ENCODE assay signal across 1 cellular context in genomic region chr15:70761931-70762468, GRCh38.
A peak's percentile ranks its signal among the peaks of the same experiment; 100 is the strongest.
TF ChIP-seq lines count a peak whose summit lies in the region.

No MANE protein-coding gene starts in this region.

TF ChIP-seq in HEK293, 187 proteins besides CTCF, POLR2A, EP300 and RAD21 (continued from another document):
- TF ChIP-seq, protein P1, sequence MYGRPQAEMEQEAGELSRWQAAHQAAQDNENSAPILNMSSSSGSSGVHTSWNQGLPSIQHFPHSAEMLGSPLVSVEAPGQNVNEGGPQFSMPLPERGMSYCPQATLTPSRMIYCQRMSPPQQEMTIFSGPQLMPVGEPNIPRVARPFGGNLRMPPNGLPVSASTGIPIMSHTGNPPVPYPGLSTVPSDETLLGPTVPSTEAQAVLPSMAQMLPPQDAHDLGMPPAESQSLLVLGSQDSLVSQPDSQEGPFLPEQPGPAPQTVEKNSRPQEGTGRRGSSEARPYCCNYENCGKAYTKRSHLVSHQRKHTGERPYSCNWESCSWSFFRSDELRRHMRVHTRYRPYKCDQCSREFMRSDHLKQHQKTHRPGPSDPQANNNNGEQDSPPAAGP (tag by site-specific recombination; IDR thresholded peaks at IDR 0.05) = no peak
- TF ChIP-seq ZNF202 (tag by site-specific recombination; IDR thresholded peaks at IDR 0.05; ENCODE audit: borderline replicate concordance) (no peak), ZNF558 (tag by site-specific recombination; IDR thresholded peaks at IDR 0.05) (peak; percentile 57; the same call in 1 of the 2 replicates), ZNF596 (tag by site-specific recombination; IDR thresholded peaks at IDR 0.05) (no peak), AEBP2 (tag by site-specific recombination; IDR thresholded peaks at IDR 0.05; ENCODE audit: borderline replicate concordance) (no peak), ZNF404 (tag by site-specific recombination; IDR thresholded peaks at IDR 0.05) (no peak), ZNF239 (tag by site-specific recombination; IDR thresholded peaks at IDR 0.05) (no peak), ZNF26 (tag by site-specific recombination; IDR thresholded peaks at IDR 0.05) (no peak), ZNF132 (tag by site-specific recombination; IDR thresholded peaks at IDR 0.05; ENCODE audit: borderline replicate concordance) (no peak), ZNF398 (tag by site-specific recombination; IDR thresholded peaks at IDR 0.05) (no peak), MZF1 (tag by site-specific recombination; IDR thresholded peaks at IDR 0.05; ENCODE audit: borderline replicate concordance) (no peak), ZNF24 (tag by site-specific recombination; IDR thresholded peaks at IDR 0.05) (no peak), ZNF140 (tag by site-specific recombination; IDR thresholded peaks at IDR 0.05) (no peak), ZNF133 (tag by site-specific recombination; IDR thresholded peaks at IDR 0.05) (no peak), ZNF302 (tag by site-specific recombination; IDR thresholded peaks at IDR 0.05; ENCODE audit: low read depth) (no peak), ZBTB21 (tag by site-specific recombination; IDR thresholded peaks at IDR 0.05) (peak; percentile 73), ZNF560 (tag by site-specific recombination; IDR thresholded peaks at IDR 0.05; ENCODE audit: borderline replicate concordance) (no peak), ZNF704 (tag by site-specific recombination; IDR thresholded peaks at IDR 0.05) (no peak), ZNF366 (tag by site-specific recombination; conservative IDR thresholded peaks at IDR 0.05) (peak; percentile 23; the same call in 1 of the 2 replicates), ZNF416 (tag by site-specific recombination; IDR thresholded peaks at IDR 0.05) (no peak), ZNF707 (tag by site-specific recombination; IDR thresholded peaks at IDR 0.05) (no peak), SP3 (tag by site-specific recombination; IDR thresholded peaks at IDR 0.05) (no peak), ZNF510 (tag by site-specific recombination; IDR thresholded peaks at IDR 0.05; ENCODE audit: insufficient replicate concordance) (peak; percentile 4), MYNN (tag by site-specific recombination; IDR thresholded peaks at IDR 0.05; ENCODE audit: borderline replicate concordance) (no peak), ZNF654 (tag by site-specific recombination; IDR thresholded peaks at IDR 0.05; ENCODE audit: low read depth) (no peak), ZNF350 (tag by site-specific recombination; IDR thresholded peaks at IDR 0.05) (no peak), ZNF266 (tag by site-specific recombination; IDR thresholded peaks at IDR 0.05; ENCODE audit: low read depth) (no peak), ZNF221 (tag by site-specific recombination; IDR thresholded peaks at IDR 0.05; ENCODE audit: borderline replicate concordance) (no peak), SALL2 (tag by site-specific recombination; IDR thresholded peaks at IDR 0.05; ENCODE audit: borderline replicate concordance) (no peak)
- TF ChIP-seq, protein P2, sequence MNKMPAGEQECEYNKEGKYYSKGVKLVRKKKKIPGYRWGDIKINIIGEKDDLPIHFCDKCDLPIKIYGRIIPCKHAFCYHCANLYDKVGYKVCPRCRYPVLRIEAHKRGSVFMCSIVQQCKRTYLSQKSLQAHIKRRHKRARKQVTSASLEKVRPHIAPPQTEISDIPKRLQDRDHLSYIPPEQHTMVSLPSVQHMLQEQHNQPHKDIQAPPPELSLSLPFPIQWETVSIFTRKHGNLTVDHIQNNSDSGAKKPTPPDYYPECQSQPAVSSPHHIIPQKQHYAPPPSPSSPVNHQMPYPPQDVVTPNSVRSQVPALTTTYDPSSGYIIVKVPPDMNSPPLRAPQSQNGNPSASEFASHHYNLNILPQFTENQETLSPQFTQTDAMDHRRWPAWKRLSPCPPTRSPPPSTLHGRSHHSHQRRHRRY (tag by site-specific recombination; IDR thresholded peaks at IDR 0.05) = no peak
- TF ChIP-seq, protein P3, sequence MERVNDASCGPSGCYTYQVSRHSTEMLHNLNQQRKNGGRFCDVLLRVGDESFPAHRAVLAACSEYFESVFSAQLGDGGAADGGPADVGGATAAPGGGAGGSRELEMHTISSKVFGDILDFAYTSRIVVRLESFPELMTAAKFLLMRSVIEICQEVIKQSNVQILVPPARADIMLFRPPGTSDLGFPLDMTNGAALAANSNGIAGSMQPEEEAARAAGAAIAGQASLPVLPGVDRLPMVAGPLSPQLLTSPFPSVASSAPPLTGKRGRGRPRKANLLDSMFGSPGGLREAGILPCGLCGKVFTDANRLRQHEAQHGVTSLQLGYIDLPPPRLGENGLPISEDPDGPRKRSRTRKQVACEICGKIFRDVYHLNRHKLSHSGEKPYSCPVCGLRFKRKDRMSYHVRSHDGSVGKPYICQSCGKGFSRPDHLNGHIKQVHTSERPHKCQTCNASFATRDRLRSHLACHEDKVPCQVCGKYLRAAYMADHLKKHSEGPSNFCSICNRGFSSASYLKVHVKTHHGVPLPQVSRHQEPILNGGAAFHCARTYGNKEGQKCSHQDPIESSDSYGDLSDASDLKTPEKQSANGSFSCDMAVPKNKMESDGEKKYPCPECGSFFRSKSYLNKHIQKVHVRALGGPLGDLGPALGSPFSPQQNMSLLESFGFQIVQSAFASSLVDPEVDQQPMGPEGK (tag by site-specific recombination; IDR thresholded peaks at IDR 0.05) = no peak
- TF ChIP-seq, protein P4, sequence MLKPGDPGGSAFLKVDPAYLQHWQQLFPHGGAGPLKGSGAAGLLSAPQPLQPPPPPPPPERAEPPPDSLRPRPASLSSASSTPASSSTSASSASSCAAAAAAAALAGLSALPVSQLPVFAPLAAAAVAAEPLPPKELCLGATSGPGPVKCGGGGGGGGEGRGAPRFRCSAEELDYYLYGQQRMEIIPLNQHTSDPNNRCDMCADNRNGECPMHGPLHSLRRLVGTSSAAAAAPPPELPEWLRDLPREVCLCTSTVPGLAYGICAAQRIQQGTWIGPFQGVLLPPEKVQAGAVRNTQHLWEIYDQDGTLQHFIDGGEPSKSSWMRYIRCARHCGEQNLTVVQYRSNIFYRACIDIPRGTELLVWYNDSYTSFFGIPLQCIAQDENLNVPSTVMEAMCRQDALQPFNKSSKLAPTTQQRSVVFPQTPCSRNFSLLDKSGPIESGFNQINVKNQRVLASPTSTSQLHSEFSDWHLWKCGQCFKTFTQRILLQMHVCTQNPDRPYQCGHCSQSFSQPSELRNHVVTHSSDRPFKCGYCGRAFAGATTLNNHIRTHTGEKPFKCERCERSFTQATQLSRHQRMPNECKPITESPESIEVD (tag by site-specific recombination; IDR thresholded peaks at IDR 0.05) = peak; percentile 99
- TF ChIP-seq, protein P5, sequence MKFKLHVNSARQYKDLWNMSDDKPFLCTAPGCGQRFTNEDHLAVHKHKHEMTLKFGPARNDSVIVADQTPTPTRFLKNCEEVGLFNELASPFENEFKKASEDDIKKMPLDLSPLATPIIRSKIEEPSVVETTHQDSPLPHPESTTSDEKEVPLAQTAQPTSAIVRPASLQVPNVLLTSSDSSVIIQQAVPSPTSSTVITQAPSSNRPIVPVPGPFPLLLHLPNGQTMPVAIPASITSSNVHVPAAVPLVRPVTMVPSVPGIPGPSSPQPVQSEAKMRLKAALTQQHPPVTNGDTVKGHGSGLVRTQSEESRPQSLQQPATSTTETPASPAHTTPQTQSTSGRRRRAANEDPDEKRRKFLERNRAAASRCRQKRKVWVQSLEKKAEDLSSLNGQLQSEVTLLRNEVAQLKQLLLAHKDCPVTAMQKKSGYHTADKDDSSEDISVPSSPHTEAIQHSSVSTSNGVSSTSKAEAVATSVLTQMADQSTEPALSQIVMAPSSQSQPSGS (tag by site-specific recombination; IDR thresholded peaks at IDR 0.05; ENCODE audit: low read depth) = peak; percentile 100
- TF ChIP-seq, protein P6, sequence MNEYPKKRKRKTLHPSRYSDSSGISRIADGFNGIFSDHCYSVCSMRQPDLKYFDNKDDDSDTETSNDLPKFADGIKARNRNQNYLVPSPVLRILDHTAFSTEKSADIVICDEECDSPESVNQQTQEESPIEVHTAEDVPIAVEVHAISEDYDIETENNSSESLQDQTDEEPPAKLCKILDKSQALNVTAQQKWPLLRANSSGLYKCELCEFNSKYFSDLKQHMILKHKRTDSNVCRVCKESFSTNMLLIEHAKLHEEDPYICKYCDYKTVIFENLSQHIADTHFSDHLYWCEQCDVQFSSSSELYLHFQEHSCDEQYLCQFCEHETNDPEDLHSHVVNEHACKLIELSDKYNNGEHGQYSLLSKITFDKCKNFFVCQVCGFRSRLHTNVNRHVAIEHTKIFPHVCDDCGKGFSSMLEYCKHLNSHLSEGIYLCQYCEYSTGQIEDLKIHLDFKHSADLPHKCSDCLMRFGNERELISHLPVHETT (tag by site-specific recombination; IDR thresholded peaks at IDR 0.05) = no peak
- TF ChIP-seq, protein P7, sequence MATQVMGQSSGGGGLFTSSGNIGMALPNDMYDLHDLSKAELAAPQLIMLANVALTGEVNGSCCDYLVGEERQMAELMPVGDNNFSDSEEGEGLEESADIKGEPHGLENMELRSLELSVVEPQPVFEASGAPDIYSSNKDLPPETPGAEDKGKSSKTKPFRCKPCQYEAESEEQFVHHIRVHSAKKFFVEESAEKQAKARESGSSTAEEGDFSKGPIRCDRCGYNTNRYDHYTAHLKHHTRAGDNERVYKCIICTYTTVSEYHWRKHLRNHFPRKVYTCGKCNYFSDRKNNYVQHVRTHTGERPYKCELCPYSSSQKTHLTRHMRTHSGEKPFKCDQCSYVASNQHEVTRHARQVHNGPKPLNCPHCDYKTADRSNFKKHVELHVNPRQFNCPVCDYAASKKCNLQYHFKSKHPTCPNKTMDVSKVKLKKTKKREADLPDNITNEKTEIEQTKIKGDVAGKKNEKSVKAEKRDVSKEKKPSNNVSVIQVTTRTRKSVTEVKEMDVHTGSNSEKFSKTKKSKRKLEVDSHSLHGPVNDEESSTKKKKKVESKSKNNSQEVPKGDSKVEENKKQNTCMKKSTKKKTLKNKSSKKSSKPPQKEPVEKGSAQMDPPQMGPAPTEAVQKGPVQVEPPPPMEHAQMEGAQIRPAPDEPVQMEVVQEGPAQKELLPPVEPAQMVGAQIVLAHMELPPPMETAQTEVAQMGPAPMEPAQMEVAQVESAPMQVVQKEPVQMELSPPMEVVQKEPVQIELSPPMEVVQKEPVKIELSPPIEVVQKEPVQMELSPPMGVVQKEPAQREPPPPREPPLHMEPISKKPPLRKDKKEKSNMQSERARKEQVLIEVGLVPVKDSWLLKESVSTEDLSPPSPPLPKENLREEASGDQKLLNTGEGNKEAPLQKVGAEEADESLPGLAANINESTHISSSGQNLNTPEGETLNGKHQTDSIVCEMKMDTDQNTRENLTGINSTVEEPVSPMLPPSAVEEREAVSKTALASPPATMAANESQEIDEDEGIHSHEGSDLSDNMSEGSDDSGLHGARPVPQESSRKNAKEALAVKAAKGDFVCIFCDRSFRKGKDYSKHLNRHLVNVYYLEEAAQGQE (tag by site-specific recombination; IDR thresholded peaks at IDR 0.05) = no peak
